8 cellular contexts compared by ENCODE assay signal in the genomic region with DNA sequence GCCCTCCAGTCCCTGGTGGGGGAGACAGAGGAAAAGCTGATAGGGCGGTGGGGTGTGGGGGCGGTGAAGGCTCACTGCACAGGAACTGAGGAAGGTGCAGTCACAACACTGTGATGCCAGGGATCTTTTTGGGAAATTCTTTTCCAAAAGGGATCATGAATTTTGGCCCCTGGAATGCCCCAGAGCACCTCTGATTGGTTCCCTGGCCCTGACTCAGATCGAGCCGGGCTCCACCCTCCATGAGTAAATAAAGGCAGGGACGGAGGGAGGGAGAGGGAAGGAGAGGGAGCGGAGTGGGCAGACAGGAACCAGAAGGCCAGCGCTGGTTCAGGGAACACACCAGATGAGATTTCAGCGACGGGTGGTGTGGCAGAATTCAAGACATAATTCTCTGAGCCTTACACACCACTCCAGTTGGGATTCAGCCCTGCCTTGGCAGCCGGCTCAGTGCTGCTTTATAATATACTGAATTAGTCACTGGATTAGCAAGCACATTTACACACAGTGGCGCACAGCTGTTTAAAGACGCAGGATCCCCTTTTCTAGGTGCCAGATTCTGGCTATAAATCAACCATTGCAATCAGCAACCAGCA.
DNase-seq lines count a peak whose midpoint lies in the region; ATAC-seq and TF ChIP-seq lines count a peak whose summit lies in the region.

No MANE protein-coding gene starts in this region.

- H3K9me3 ChIP-seq in DOHH2 (ENCODE audit: control insufficient read depth, insufficient read depth, low read length) (no peaks in the 10 kb centered on the region), heart left ventricle (no peaks in the 10 kb centered on the region)

- H3K4me1 Mint-ChIP-seq in activated naive CD4-positive, alpha-beta T cell treated with anti-CD3 and anti-CD28 coated beads for 36 hours (ENCODE audit: low read depth), result peaks cover 88% of the 10 kb centered on the region

- CTCF ChIA-PET in activated naive CD4-positive, alpha-beta T cell treated with anti-CD3 and anti-CD28 coated beads for 36 hours (lab: Charles Lee), result interaction anchor here (2.3 to 8.4 kb wide), 5 partner anchors 12 to 217 kb away, joined by 7 to 69 read pairs (median 43); no protein-coding TSS in a partner anchor

- H3K4me3 Mint-ChIP-seq in activated naive CD4-positive, alpha-beta T cell treated with anti-CD3 and anti-CD28 coated beads for 36 hours, result peak overlapping the region; percentile 77

- peaks cover 79% of the 10 kb centered on the region for H3K36me3 Mint-ChIP-seq in activated naive CD4-positive, alpha-beta T cell treated with anti-CD3 and anti-CD28 coated beads for 36 hours (ENCODE audit: low read depth)

- H3K79me2 ChIP-seq in DOHH2 (ENCODE audit: control insufficient read depth, low read length), result peaks cover 100% of the 10 kb centered on the region

- peak overlapping the region; percentile 71 for H3K4me2 ChIP-seq in DOHH2 (ENCODE audit: low read length)

- H3K4me1 ChIP-seq in DOHH2 (ENCODE audit: control insufficient read depth, low read length) (peaks cover 100% of the 10 kb centered on the region), heart left ventricle (peaks cover 24 to 100% (median 100%) of the 10 kb centered on the region in 12 donors), rectal smooth muscle tissue (ENCODE audit: control insufficient read depth, insufficient read depth, low read length) (peaks cover 25% of the 10 kb centered on the region)

- ATAC-seq in heart left ventricle, result peak; percentile 79 to 96 (median 88)

- no peak overlapping the region for H3K9ac ChIP-seq in rectal smooth muscle tissue (ENCODE audit: low read length)

- H3K27me3 ChIP-seq in DOHH2 (ENCODE audit: control insufficient read depth, low read length), result no peaks in the 10 kb centered on the region
- no peaks in the 10 kb centered on the region for H3K27me3 ChIP-seq in heart left ventricle
- no peaks in the 10 kb centered on the region for H3K27me3 ChIP-seq in rectal smooth muscle tissue (ENCODE audit: control insufficient read depth, insufficient read depth, low read length)

- H3K27ac ChIP-seq in DOHH2 (ENCODE audit: low read depth, low read length) (peak overlapping the region; percentile 25), heart left ventricle (peak overlapping the region; percentile 60 to 96 (median 80)), rectal smooth muscle tissue (ENCODE audit: low read depth, low read length) (peak overlapping the region; percentile 57)

- peak overlapping the region; percentile 17 for H3K4me3 ChIP-seq in DOHH2 (ENCODE audit: low read length)
- H3K4me3 ChIP-seq in heart left ventricle, result peak overlapping the region in 11 of 12 donors; percentile 4 to 47 (median 37)
- H3K4me3 ChIP-seq in rectal smooth muscle tissue (ENCODE audit: low read length), result peak overlapping the region; percentile 63

- intact Hi-C loops in activated naive CD4-positive, alpha-beta T cell treated with anti-CD3 and anti-CD28 coated beads for 36 hours (cut with micrococcal nuclease), result loop anchor here (1.0 to 5.0 kb wide), 7 partner anchors 16 to 334 kb away; no protein-coding TSS in a partner anchor
- intact Hi-C loops in heart left ventricle (cut with DNase I), result loop anchor here in 2 of 10 donors (10.0 kb wide), 1 partner anchor 212 kb away; no protein-coding TSS in a partner anchor

- TF ChIP-seq CTCF in DOHH2 (IDR thresholded peaks at IDR 0.05; ENCODE audit: low read depth, low read length, poor library complexity, severe bottlenecking), result no peak
- TF ChIP-seq CTCF in heart left ventricle (IDR thresholded peaks at IDR 0.05), result no peak

- peak in 1 of 2 donors; percentile 75 for TF ChIP-seq POLR2A in heart left ventricle (IDR thresholded peaks at IDR 0.05)

- H4K20me1 ChIP-seq in DOHH2 (ENCODE audit: control insufficient read depth, insufficient read depth, low read depth, low read length), result peaks cover 70% of the 10 kb centered on the region

- no peaks in the 10 kb centered on the region for H3K9me3 Mint-ChIP-seq in activated naive CD4-positive, alpha-beta T cell treated with anti-CD3 and anti-CD28 coated beads for 36 hours

- H3K36me3 ChIP-seq in DOHH2 (ENCODE audit: control insufficient read depth, low read length) (peaks cover 99% of the 10 kb centered on the region), heart left ventricle (peaks cover 0 to 10% (median under 1%) of the 10 kb centered on the region in 9 donors), rectal smooth muscle tissue (ENCODE audit: control insufficient read depth, insufficient read depth, low read length) (no peaks in the 10 kb centered on the region)

- H3K27me3 Mint-ChIP-seq in activated naive CD4-positive, alpha-beta T cell treated with anti-CD3 and anti-CD28 coated beads for 36 hours (ENCODE audit: low read depth), result no peaks in the 10 kb centered on the region

- peak; percentile 43 for DNase-seq in NCI-H1092 (lab: John Stamatoyannopoulos, UW)
- peak; percentile 82 for DNase-seq in activated naive CD4-positive, alpha-beta T cell treated with anti-CD3 and anti-CD28 coated beads for 36 hours
- peak; percentile 69 to 91 (median 83) for DNase-seq in heart left ventricle
- DNase-seq in midbrain (lab: John Stamatoyannopoulos, UW), result no peak
- no peak for DNase-seq in NK-92 treated with Interleukin-12 subunit alpha and Interleukin-12 subunit beta, amount 100 ng/mL, for 24 hours (lab: John Stamatoyannopoulos, UW)
- DNase-seq in HuH-7.5 (ENCODE audit: low spot score), result no peak

- peaks cover 18% of the 10 kb centered on the region for H3F3A ChIP-seq in DOHH2 (ENCODE audit: control insufficient read depth, insufficient read depth)

- H3K9me2 ChIP-seq in DOHH2 (replicated peaks; ENCODE audit: control insufficient read depth, low read length), result no peaks in the 10 kb centered on the region

- WGBS in heart left ventricle, 4 donors, result 9 to 15% (median 12%) methylated on average over 12 of the region's 12 CpGs

- peak overlapping the region; percentile 97 for H3K27ac Mint-ChIP-seq in activated naive CD4-positive, alpha-beta T cell treated with anti-CD3 and anti-CD28 coated beads for 36 hours

Comparison
In these comparisons a context has a peak if more than half of its experiments do, and no peak if none do; other contexts are left out.
1. H3K27ac ChIP-seq: peak in every context shown above with its lines; median percentile 80 in heart left ventricle; 57 in rectal smooth muscle tissue; 25 in DOHH2.
2. DNase-seq: peak in NCI-H1092 (single experiment), activated naive CD4-positive, alpha-beta T cell treated with anti-CD3 and anti-CD28 coated beads for 36 hours (single experiment) and heart left ventricle (5 of 5); none in midbrain (single experiment), NK-92 treated with Interleukin-12 subunit alpha and Interleukin-12 subunit beta, amount 100 ng/mL, for 24 hours (single experiment) and HuH-7.5 (single experiment).
3. Peak in every context shown above with its lines, with median percentiles within 50 percentile points of each other: H3K4me3 ChIP-seq.